Comparison of ENCODE assay signal across 20 cellular contexts in the genomic region with DNA sequence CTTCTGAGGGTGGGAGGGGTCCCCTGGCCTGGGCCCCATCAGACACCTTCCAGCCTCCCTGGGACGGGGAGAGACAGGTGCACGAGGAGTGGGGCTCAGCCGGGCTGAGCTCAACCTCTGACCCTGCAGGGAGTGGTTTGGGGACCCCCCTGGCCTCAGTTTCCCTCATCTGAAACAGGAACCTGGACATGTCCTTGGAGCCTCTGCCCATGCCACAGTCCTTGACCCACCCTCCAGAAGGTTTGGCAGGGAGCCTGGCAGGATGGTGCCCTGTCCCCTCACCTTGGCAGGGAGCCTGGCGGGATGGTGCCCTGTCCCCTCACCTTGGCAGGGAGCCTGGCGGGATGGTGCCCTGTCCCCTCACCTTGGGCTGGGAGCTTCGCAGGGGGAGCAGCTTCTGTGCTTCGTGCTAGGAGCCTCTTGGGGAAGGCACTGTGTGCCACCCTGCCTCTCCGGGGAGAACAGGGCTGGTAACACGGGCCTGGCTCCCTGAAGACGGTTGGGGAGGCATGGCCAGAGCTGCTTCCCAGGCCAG.
"Had no signal": no experiment of that assay in that cellular context is flagged by ENCODE, and none has a peak within 500 bp of the region (broad histone marks: within the 10 kb centered on the region; RNA-seq: fewer than 3 reads in every experiment).

No MANE protein-coding gene starts in this region.

- H3K9me3 ChIP-seq: heart right ventricle, left lung, prostate gland, suprapubic skin, thyroid gland, upper lobe of right lung, vagina had no signal

- H3K4me2 ChIP-seq: smooth muscle cell had no signal

- H3K27ac ChIP-seq: heart right ventricle, left lung, parathyroid adenoma, prostate gland, suprapubic skin, thyroid gland, upper lobe of right lung, vagina had no signal

- H3K4me3 Mint-ChIP-seq: naive B cell, nephron had no signal

- ATAC-seq: esophagus mucosa; heart right ventricle; left lung; stimulated activated naive CD8-positive, alpha-beta T cell treated with anti-CD3 and anti-CD28 coated beads, Interleukin-15, Interleukin-2, amounts not matched to agents 100 U/mL and 50 U/mL, for 24 hours; upper lobe of right lung had no signal

- DNase-seq: effector memory CD4-positive, alpha-beta T cell; hypothalamus; mesenchymal stem cell; midbrain; naive B cell; retina; stimulated activated CD4-positive, alpha-beta T cell treated with anti-CD3 and anti-CD28 coated beads, Interleukin-2, amount 100 ng/mL, for 48 hours; stimulated activated naive CD8-positive, alpha-beta T cell treated with anti-CD3 and anti-CD28 coated beads, Interleukin-15, Interleukin-2, amounts not matched to agents 100 U/mL and 50 U/mL, for 24 hours; thyroid gland; upper lobe of right lung had no signal

- H2AFZ ChIP-seq: parathyroid adenoma had no signal

- H3K4me3 ChIP-seq: heart right ventricle, left lung, lung, prostate gland, smooth muscle cell, suprapubic skin, thyroid gland, upper lobe of right lung, vagina had no signal

- H3K27me3 ChIP-seq: heart right ventricle, suprapubic skin, thyroid gland, upper lobe of right lung, vagina had no signal

- H3K4me1 ChIP-seq: parathyroid adenoma, prostate gland, upper lobe of right lung had no signal

- H3K9ac ChIP-seq: parathyroid adenoma had no signal

- H3K27ac Mint-ChIP-seq: naive B cell, nephron had no signal

- H3K36me3 ChIP-seq: heart right ventricle, left lung, prostate gland, suprapubic skin, thyroid gland, upper lobe of right lung, vagina had no signal

- H3K36me3 Mint-ChIP-seq: naive B cell had no signal
